In the genomic region with DNA sequence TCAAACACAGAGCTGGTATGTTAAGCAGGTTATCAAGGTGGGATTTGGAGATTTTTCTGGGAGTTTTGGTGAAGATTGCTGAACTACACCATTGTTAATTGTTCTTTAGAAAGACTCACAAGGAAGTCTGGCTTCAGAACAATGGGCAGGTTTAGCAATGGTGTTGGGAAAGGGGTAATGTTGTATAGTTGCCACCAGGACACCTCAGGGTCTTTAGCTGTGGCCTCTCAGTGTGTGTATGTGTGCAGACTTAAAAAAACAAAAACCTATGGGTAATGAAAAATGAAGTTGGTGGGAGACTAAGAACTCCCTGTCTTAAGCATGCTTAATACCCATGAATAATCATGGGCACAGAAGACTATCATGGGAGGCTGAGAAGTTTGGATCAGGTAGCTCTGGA, we compare ENCODE assay signal across 21 cellular contexts.
"Had no signal": no experiment of that assay in that cellular context is flagged by ENCODE, and none has a peak within 500 bp of the region (broad histone marks: within the 10 kb centered on the region; RNA-seq: fewer than 3 reads in every experiment).

No MANE protein-coding gene starts in this region.

- H3K9me3 ChIP-seq: gastroesophageal sphincter, pancreas, psoas muscle, right atrium auricular region, tibial artery had no signal

- H3K27me3 Mint-ChIP-seq: activated naive CD8-positive, alpha-beta T cell treated with anti-CD3 and anti-CD28 coated beads, Interleukin-2, amount 10 ng/mL, durations not matched to agents 7 days and 5 days; naive thymus-derived CD4-positive, alpha-beta T cell; stimulated activated naive CD8-positive, alpha-beta T cell treated with anti-CD3 and anti-CD28 coated beads, Interleukin-15, amount 100 ng/mL, for 72 hours had no signal

- H3K9me3 Mint-ChIP-seq: activated naive CD8-positive, alpha-beta T cell treated with anti-CD3 and anti-CD28 coated beads, Interleukin-2, amount 10 ng/mL, durations not matched to agents 7 days and 5 days; activated T-cell treated with anti-CD3 and anti-CD28 coated beads, Interleukin-2, amount 50 U/mL, for 4 hours; activated T-helper 2 cell treated with anti-CD3 and anti-CD28 coated beads, Interferon-gamma antibody, Interleukin-2, Interleukin-4, amounts not matched to agents 10 μg/mL and 5 μg/mL and 100 μg/mL, durations not matched to agents 14 hours and 24 hours and 36 hours; naive thymus-derived CD4-positive, alpha-beta T cell; stimulated activated naive CD8-positive, alpha-beta T cell treated with anti-CD3 and anti-CD28 coated beads, Interleukin-15, amount 100 ng/mL, for 72 hours had no signal

- H3K27ac ChIP-seq: epithelial cell of prostate, gastroesophageal sphincter, pancreas, psoas muscle, right atrium auricular region, tibial artery had no signal

- DNase-seq: activated CD4-positive, alpha-beta T cell treated with anti-CD3 and anti-CD28 coated beads for 48 hours; activated CD8-positive, alpha-beta memory T cell treated with anti-CD3 and anti-CD28 coated beads, Interleukin-2, amount 50 U/mL, for 48 hours; activated naive CD4-positive, alpha-beta T cell treated with Interleukin-2 at 50 U/mL for 16 hours; activated naive CD8-positive, alpha-beta T cell treated with anti-CD3 and anti-CD28 coated beads, Interleukin-2, amount 10 ng/mL, durations not matched to agents 7 days and 5 days; activated T-cell treated with anti-CD3 and anti-CD28 coated beads, Interleukin-2, amount 50 U/mL, for 4 hours; cortex of kidney; head of caudate nucleus; islet precursor cell; left cardiac atrium; naive thymus-derived CD4-positive, alpha-beta T cell; pancreas; psoas muscle; stimulated activated CD4-positive, alpha-beta T cell treated with anti-CD3 and anti-CD28 coated beads, Interleukin-12 subunit alpha, Interleukin-12 subunit beta, amount 100 ng/mL, for 4 hours; stimulated activated CD4-positive, alpha-beta T cell treated with anti-CD3 and anti-CD28 coated beads, Interleukin-1b, Interleukin-23, amount 100 ng/mL, for 48 hours; stimulated activated naive CD8-positive, alpha-beta T cell treated with anti-CD3 and anti-CD28 coated beads, Interleukin-15, amount 100 ng/mL, for 72 hours; T1000; tibial artery had no signal

- H3K27me3 ChIP-seq: gastroesophageal sphincter, pancreas, right atrium auricular region, tibial artery had no signal

- ATAC-seq: activated T-cell treated with anti-CD3 and anti-CD28 coated beads, Interleukin-2, amount 50 U/mL, for 4 hours; gastroesophageal sphincter; left cardiac atrium; naive thymus-derived CD4-positive, alpha-beta T cell; psoas muscle; stimulated activated naive CD8-positive, alpha-beta T cell treated with anti-CD3 and anti-CD28 coated beads, Interleukin-15, amount 100 ng/mL, for 72 hours had no signal

- H3K4me3 Mint-ChIP-seq: activated naive CD8-positive, alpha-beta T cell treated with anti-CD3 and anti-CD28 coated beads, Interleukin-2, amount 10 ng/mL, durations not matched to agents 7 days and 5 days; activated T-cell treated with anti-CD3 and anti-CD28 coated beads, Interleukin-2, amount 50 U/mL, for 4 hours; naive thymus-derived CD4-positive, alpha-beta T cell; stimulated activated naive CD8-positive, alpha-beta T cell treated with anti-CD3 and anti-CD28 coated beads, Interleukin-15, amount 100 ng/mL, for 72 hours had no signal

- H3K4me3 ChIP-seq: gastroesophageal sphincter, pancreas, psoas muscle, right atrium auricular region, tibial artery had no signal

- H3K36me3 ChIP-seq: gastroesophageal sphincter, pancreas, right atrium auricular region, tibial artery had no signal

- H3K27ac Mint-ChIP-seq: activated naive CD8-positive, alpha-beta T cell treated with anti-CD3 and anti-CD28 coated beads, Interleukin-2, amount 10 ng/mL, durations not matched to agents 7 days and 5 days; stimulated activated naive CD8-positive, alpha-beta T cell treated with anti-CD3 and anti-CD28 coated beads, Interleukin-15, amount 100 ng/mL, for 72 hours had no signal

- H3K4me1 ChIP-seq: pancreas, psoas muscle, right atrium auricular region, tibial artery had no signal
